In the genomic region with DNA sequence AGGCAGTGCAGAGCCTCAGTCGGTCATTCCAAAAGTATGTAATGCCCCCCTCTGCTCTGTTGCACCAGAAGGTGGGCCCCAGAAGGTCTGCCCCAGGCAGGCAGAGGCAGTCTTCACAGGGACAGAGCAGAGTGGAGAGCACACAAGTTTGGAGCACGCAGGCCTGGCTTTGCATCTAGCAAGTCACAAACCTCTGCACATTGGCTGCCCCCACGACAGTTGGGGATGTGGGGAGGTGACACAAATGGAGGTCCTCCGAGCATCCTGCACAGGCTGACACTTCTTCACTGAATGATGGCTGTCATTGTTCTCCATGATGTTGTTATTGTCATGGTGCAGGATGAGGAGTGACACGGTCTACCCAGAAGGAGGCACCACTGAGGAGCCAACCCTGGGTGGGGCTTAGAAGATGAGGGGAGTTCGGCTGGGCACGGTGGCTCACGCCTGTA, we compare ENCODE assay signal across 14 cellular contexts. TPM values are rescaled to one million over a fixed set of nuclear protein-coding genes. Genes with fewer than 3 reads are reported as not detected.
DNase-seq lines count a peak whose midpoint lies in the region; ATAC-seq, FAIRE-seq and TF ChIP-seq lines count a peak whose summit lies in the region.
"Had no signal": no experiment of that assay in that cellular context is flagged by ENCODE, and none has a peak within 500 bp of the region (broad histone marks: within the 10 kb centered on the region; RNA-seq: fewer than 3 reads in every experiment).

No MANE protein-coding gene starts in this region.

- H3K79me2 ChIP-seq in endothelial cell of umbilical vein (ENCODE audit: control insufficient read depth, insufficient read depth, low read length): peaks cover 25% of the 10 kb centered on the region

- H3K4me3 ChIP-seq in endothelial cell of umbilical vein (replicated peaks in 1 of 3; ENCODE audit: insufficient read depth in 1 of 3, low read depth in 1 of 3, low read length in 3 of 3) (no peak overlapping the region), gastrocnemius medialis (no peak overlapping the region)
- H3K4me3 ChIP-seq: tibial artery had no signal

- POLR2A ChIA-PET in activated CD4-positive, alpha-beta T cell treated with anti-CD3 and anti-CD28 coated beads for 36 hours (lab: Charles Lee): no interaction called here
- POLR2A ChIA-PET in endothelial cell of umbilical vein (lab: Charles Lee): interaction anchor here (1.1 kb wide), 1 partner anchor 12 kb away, joined by 3 read pairs; the partner anchor contains the start of gene TOM1

- H3K36me3 ChIP-seq in endothelial cell of umbilical vein (ENCODE audit: control insufficient read depth in 2 of 2, extremely low read depth in 1 of 2, insufficient read depth in 2 of 2, low read length in 2 of 2): peaks cover 0 to 2% of the 10 kb centered on the region in 2 experiments
- peaks cover 0 to 11% of the 10 kb centered on the region in 2 donors for H3K36me3 ChIP-seq in gastrocnemius medialis
- H3K36me3 ChIP-seq: tibial artery had no signal

- no peaks in the 10 kb centered on the region for H4K20me1 ChIP-seq in endothelial cell of umbilical vein (replicated peaks; ENCODE audit: control insufficient read depth, extremely low read depth, insufficient read depth, low read length)

- H3K36me3 Mint-ChIP-seq in activated CD4-positive, alpha-beta T cell treated with anti-CD3 and anti-CD28 coated beads for 36 hours (ENCODE audit: low read depth): peaks cover 3% of the 10 kb centered on the region
- peaks cover 22% of the 10 kb centered on the region for H3K36me3 Mint-ChIP-seq in effector memory CD8-positive, alpha-beta T cell (ENCODE audit: insufficient read depth)

- peak overlapping the region; percentile 15 for H3K27ac ChIP-seq in endothelial cell of umbilical vein (ENCODE audit: insufficient read depth, low read depth, low read length)
- H3K27ac ChIP-seq in gastrocnemius medialis: peak overlapping the region; percentile 95 to 99 (median 97)

- DNase-seq in activated CD4-positive, alpha-beta T cell treated with anti-CD3 and anti-CD28 coated beads for 36 hours: no peak
- no peak for DNase-seq in activated CD4-positive, alpha-beta T cell treated with anti-CD3 and anti-CD28 coated beads, Interleukin-2, amount 50 U/mL, for 1 hour
- DNase-seq in NCI-H69 (lab: John Stamatoyannopoulos, UW) (peak; percentile 33), endothelial cell of umbilical vein (ENCODE audit: low read depth, low spot score) (no peak), gastrocnemius medialis (peak in 1 of 2 donors; percentile 55), UCSD-AML1 (lab: John Stamatoyannopoulos, UW; ENCODE audit: unreplicated experiment) (no peak)
- DNase-seq in effector memory CD8-positive, alpha-beta T cell: no peak
- DNase-seq in stimulated activated CD4-positive, alpha-beta T cell treated with anti-CD3 and anti-CD28 coated beads, Interleukin-15, amount 100 ng/mL, for 24 hours: no peak
- DNase-seq: DMS79, midbrain, retina had no signal

- no TSS peak for BruUV-seq in endothelial cell of umbilical vein (replicated peaks; lab: Mats Ljungman, UMichigan)

- TF ChIP-seq CTCF in endothelial cell of umbilical vein (IDR thresholded peaks at IDR 0.05; ENCODE audit: extremely low read depth in 1 of 2, insufficient read depth in 1 of 2, low read depth in 1 of 2, low read length in 2 of 2) (no peak), gastrocnemius medialis (IDR thresholded peaks at IDR 0.05 in 4 of 5, conservative IDR thresholded peaks at IDR 0.05 in 1 of 5) (peak in 1 of 5 experiments; percentile 23)

- H3K9me3 ChIP-seq in endothelial cell of umbilical vein (replicated peaks; ENCODE audit: control insufficient read depth, insufficient read depth, low read length) (no peaks in the 10 kb centered on the region), gastrocnemius medialis (no peaks in the 10 kb centered on the region)
- H3K9me3 ChIP-seq: tibial artery had no signal

- TF ChIP-seq POLR2A in endothelial cell of umbilical vein (IDR thresholded peaks at IDR 0.05; ENCODE audit: low read depth, low read length): no peak
- TF ChIP-seq POLR2A in gastrocnemius medialis (IDR thresholded peaks at IDR 0.05): no peak

- no peak overlapping the region for H3K4me3 Mint-ChIP-seq in activated CD4-positive, alpha-beta T cell treated with anti-CD3 and anti-CD28 coated beads for 36 hours
- peak overlapping the region in 1 of 2 donors; percentile 3 for H3K4me3 Mint-ChIP-seq in effector memory CD8-positive, alpha-beta T cell

- dilution Hi-C loops in endothelial cell of umbilical vein (cut with MboI; ENCODE audit: extremely low pct_ligation_motif_present, low sequenced_read_pairs): no loop called here

- ATAC-seq in activated CD4-positive, alpha-beta T cell treated with anti-CD3 and anti-CD28 coated beads for 36 hours: no peak
- no peak for ATAC-seq in gastrocnemius medialis
- ATAC-seq in effector memory CD8-positive, alpha-beta T cell (replicated peaks): no peak

- H3K9me3 Mint-ChIP-seq in activated CD4-positive, alpha-beta T cell treated with anti-CD3 and anti-CD28 coated beads for 36 hours (ENCODE audit: low read depth): no peaks in the 10 kb centered on the region
- H3K9me3 Mint-ChIP-seq in effector memory CD8-positive, alpha-beta T cell: no peaks in the 10 kb centered on the region

- no peak overlapping the region for H2AFZ ChIP-seq in endothelial cell of umbilical vein (ENCODE audit: low read depth, low read length)

- H3K27ac Mint-ChIP-seq in activated CD4-positive, alpha-beta T cell treated with anti-CD3 and anti-CD28 coated beads for 36 hours: peak overlapping the region; percentile 33
- peak overlapping the region in 1 of 2 donors; percentile 5 for H3K27ac Mint-ChIP-seq in effector memory CD8-positive, alpha-beta T cell

- intact Hi-C loops in activated CD4-positive, alpha-beta T cell treated with anti-CD3 and anti-CD28 coated beads for 36 hours (cut with DNase I, micrococcal nuclease): no loop called here
- intact Hi-C loops in endothelial cell of umbilical vein (cut with micrococcal nuclease): no loop called here
- intact Hi-C loops in gastrocnemius medialis (cut with DNase I; ENCODE audit: low total_unique reads): loop anchor here (5.0 to 10.0 kb wide), 3 partner anchors 306 to 1153 kb away; partner anchors contain the start of gene MB

- no peak for FAIRE-seq in endothelial cell of umbilical vein (lab: Jason Lieb, UNC)
- FAIRE-seq: A204.1, endometrium had no signal

- CTCF ChIA-PET in activated CD4-positive, alpha-beta T cell treated with anti-CD3 and anti-CD28 coated beads for 36 hours (lab: Charles Lee): no interaction called here
- CTCF ChIA-PET in endothelial cell of umbilical vein (lab: Charles Lee): interaction anchor here (1.0 to 2.5 kb wide), 2 partner anchors 12 to 16 kb away, joined by 4 to 8 read pairs; partner anchors contain the start of gene TOM1

- no peak overlapping the region for H3K9ac ChIP-seq in endothelial cell of umbilical vein (replicated peaks; ENCODE audit: extremely low read depth, insufficient read depth, low read length)

- H3K4me1 ChIP-seq in endothelial cell of umbilical vein (ENCODE audit: control insufficient read depth, extremely low read depth, insufficient read depth, low read length) (peaks cover 51% of the 10 kb centered on the region), gastrocnemius medialis (peaks cover 92 to 94% of the 10 kb centered on the region in 2 donors)

- peaks cover 85% of the 10 kb centered on the region for H3K4me1 Mint-ChIP-seq in activated CD4-positive, alpha-beta T cell treated with anti-CD3 and anti-CD28 coated beads for 36 hours
- peaks cover 62 to 70% of the 10 kb centered on the region in 2 donors for H3K4me1 Mint-ChIP-seq in effector memory CD8-positive, alpha-beta T cell (ENCODE audit: low read depth in 2 of 2)

- in situ Hi-C loops in gastrocnemius medialis (cut with MboI; ENCODE audit: low sequenced_read_pairs in 4 of 4): no loop called here

- H3K27me3 Mint-ChIP-seq in activated CD4-positive, alpha-beta T cell treated with anti-CD3 and anti-CD28 coated beads for 36 hours: no peaks in the 10 kb centered on the region
- H3K27me3 Mint-ChIP-seq in effector memory CD8-positive, alpha-beta T cell: no peaks in the 10 kb centered on the region

- no peaks in the 10 kb centered on the region for H3K9me1 ChIP-seq in endothelial cell of umbilical vein (replicated peaks; ENCODE audit: control insufficient read depth, extremely low read depth, insufficient read depth, low read length)

- H3K4me2 ChIP-seq in endothelial cell of umbilical vein (ENCODE audit: insufficient read depth, low read length): no peak overlapping the region

- no peaks in the 10 kb centered on the region for H3K27me3 ChIP-seq in endothelial cell of umbilical vein (ENCODE audit: control insufficient read depth in 2 of 2, insufficient read depth in 2 of 2, low read length in 2 of 2)
- H3K27me3 ChIP-seq in gastrocnemius medialis: no peaks in the 10 kb centered on the region
- H3K27me3 ChIP-seq: tibial artery had no signal

TF ChIP-seq in endothelial cell of umbilical vein, 7 proteins besides CTCF, POLR2A, EP300 and RAD21 (continues in another document):
- TF ChIP-seq POLR2AphosphoS5 (IDR thresholded peaks at IDR 0.05; ENCODE audit: insufficient read depth, low read depth, low read length): no peak

RNA-seq across cellular contexts. Expression of gene TOM1, which starts 11.9 kb away (rescaled TPM):
- 10 to 100 TPM; 23.7 to 29.5 TPM for total RNA-seq in activated CD4-positive, alpha-beta T cell treated with anti-CD3 and anti-CD28 coated beads for 36 hours
- total RNA-seq in endothelial cell of umbilical vein (36.4 and 44.5 TPM in 2 replicates), gastrocnemius medialis (100 to 1,000 TPM; 363 to 609 (median 425) TPM)
- polyA plus RNA-seq in endothelial cell of umbilical vein: 74.4 and 74.6 TPM in 2 replicates
- polyA plus RNA-seq in endothelial cell of umbilical vein (2011; cell fraction: cytosol; rRNA removed): 64.6 and 74.8 TPM in 2 replicates
- polyA plus RNA-seq in endothelial cell of umbilical vein (2011; cell fraction: nucleus; rRNA removed): 57.8 and 92.1 TPM in 2 replicates
- polyA plus RNA-seq in endothelial cell of umbilical vein (2012): 38.9 and 41.3 TPM in 2 replicates
- polyA minus RNA-seq in endothelial cell of umbilical vein: 100 and 123 TPM in 2 replicates
- polyA minus RNA-seq in endothelial cell of umbilical vein (2011; cell fraction: cytosol; rRNA and poly(A)+ RNA removed): 12.3 TPM
- 59.4 and 79.5 TPM in 2 replicates for polyA minus RNA-seq in endothelial cell of umbilical vein (2011; cell fraction: nucleus; rRNA and poly(A)+ RNA removed)

RNA-seq across cellular contexts. Expression of gene HMGXB4, which starts 54.3 kb away (rescaled TPM):
- 10 to 100 TPM; 36.8 to 37.6 TPM for total RNA-seq in activated CD4-positive, alpha-beta T cell treated with anti-CD3 and anti-CD28 coated beads for 36 hours
- total RNA-seq in endothelial cell of umbilical vein (29.5 and 30.5 TPM in 2 replicates), gastrocnemius medialis (10 to 100 TPM in 3 of 4 donors, 1 to 10 TPM in 1; 8.3 to 19.2 (median 12.4) TPM)
- 11.1 and 12.2 TPM in 2 replicates for polyA plus RNA-seq in endothelial cell of umbilical vein
- polyA plus RNA-seq in endothelial cell of umbilical vein (2011; cell fraction: cytosol; rRNA removed): 15.1 and 16.1 TPM in 2 replicates
- polyA plus RNA-seq in endothelial cell of umbilical vein (2011; cell fraction: nucleus; rRNA removed): 28.3 and 44.3 TPM in 2 replicates
- 15.4 and 19.6 TPM in 2 replicates for polyA plus RNA-seq in endothelial cell of umbilical vein (2012)
- 38.6 and 43.1 TPM in 2 replicates for polyA minus RNA-seq in endothelial cell of umbilical vein
- 10.9 TPM for polyA minus RNA-seq in endothelial cell of umbilical vein (2011; cell fraction: cytosol; rRNA and poly(A)+ RNA removed)
- polyA minus RNA-seq in endothelial cell of umbilical vein (2011; cell fraction: nucleus; rRNA and poly(A)+ RNA removed): 72.8 and 106 TPM in 2 replicates
